ENCODE assay signal across 31 cellular contexts in genomic region chr1:41533016-41533730, GRCh38. TPM values are rescaled to one million over a fixed set of nuclear protein-coding genes. Genes with fewer than 3 reads are reported as not detected.
DNase-seq lines count a peak whose midpoint lies in the region; ATAC-seq, FAIRE-seq and TF ChIP-seq lines count a peak whose summit lies in the region.
"Had no signal": no experiment of that assay in that cellular context is flagged by ENCODE, and none has a peak within 500 bp of the region (broad histone marks: within the 10 kb centered on the region; RNA-seq: fewer than 3 reads in every experiment).

No MANE protein-coding gene starts in this region.

- in situ Hi-C loops in HepG2 (cut with HindIII; ENCODE audit: extremely low pct_ligation_motif_present, low pct_unique_long_range_greater_than_20kb) = no loop called here

- TF ChIP-seq POLR2A in right lobe of liver (IDR thresholded peaks at IDR 0.05) (no peak), HepG2 (IDR thresholded peaks at IDR 0.05; ENCODE audit: insufficient read depth in 1 of 2, low read depth in 2 of 2, low read length in 2 of 2) (no peak), ovary (IDR thresholded peaks at IDR 0.05) (no peak)

- no peak overlapping the region for H3K4me3 ChIP-seq in right lobe of liver
- no peak overlapping the region for H3K4me3 ChIP-seq in HepG2 (replicated peaks in 1 of 3; ENCODE audit: insufficient read depth in 1 of 3, low read depth in 2 of 3, low read length in 3 of 3)
- no peak overlapping the region for H3K4me3 ChIP-seq in ovary
- H3K4me3 ChIP-seq: gastroesophageal sphincter, GM23338, smooth muscle cell had no signal

- no peak overlapping the region for H3K4me2 ChIP-seq in HepG2 (ENCODE audit: low read depth, low read length)
- H3K4me2 ChIP-seq: GM23338, smooth muscle cell had no signal

- H3K9me3 ChIP-seq in right lobe of liver = no peaks in the 10 kb centered on the region
- H3K9me3 ChIP-seq in HepG2 (ENCODE audit: low read length) = peaks cover 5% of the 10 kb centered on the region
- no peaks in the 10 kb centered on the region for H3K9me3 ChIP-seq in ovary
- H3K9me3 ChIP-seq: gastroesophageal sphincter had no signal

- BruUV-seq in HepG2 (replicated peaks; lab: Mats Ljungman, UMichigan) = no TSS peak

- intact Hi-C loops in right lobe of liver (cut with DNase I) (no loop called here), HepG2 (cut with micrococcal nuclease; ENCODE audit: unreplicated experiment) (no loop called here), ovary (cut with DNase I) (no loop called here)

- no peak for FAIRE-seq in HepG2 (lab: Jason Lieb, UNC)
- FAIRE-seq: D721Med, endothelial cell of umbilical vein, urothelium cell line had no signal

- TF ChIP-seq CTCF in right lobe of liver (IDR thresholded peaks at IDR 0.05) = no peak
- no peak for TF ChIP-seq CTCF in HepG2 (CRISPR knock-in tag; IDR thresholded peaks at IDR 0.05)
- TF ChIP-seq CTCF in ovary (IDR thresholded peaks at IDR 0.05) = no peak

- TF ChIP-seq RAD21 in HepG2 (CRISPR knock-in tag; IDR thresholded peaks at IDR 0.05) = no peak

- H3K36me3 ChIP-seq in right lobe of liver (no peaks in the 10 kb centered on the region), HepG2 (replicated peaks in 1 of 2; ENCODE audit: control insufficient read depth in 1 of 2, insufficient read depth in 2 of 2, low read length in 2 of 2) (no peaks in the 10 kb centered on the region), ovary (no peaks in the 10 kb centered on the region)
- H3K36me3 ChIP-seq: gastroesophageal sphincter had no signal

- H3K27ac ChIP-seq in right lobe of liver (no peak overlapping the region), HepG2 (ENCODE audit: extremely low read length, insufficient read depth, low read length) (no peak overlapping the region), ovary (no peak overlapping the region)
- H3K27ac ChIP-seq: gastroesophageal sphincter had no signal

- 86% methylated on average over 1 of the region's 12 CpGs for WGBS in right lobe of liver (ENCODE audit: insufficient coverage, low coverage, low lambda C conversion rate, missing lambda C conversion rate)
- WGBS in HepG2 (ENCODE audit: low lambda C conversion rate) = 6% methylated on average over 8 of the region's 12 CpGs
- WGBS in ovary, 3 donors = 85 to 87% (median 86%) methylated on average over 12 of the region's 12 CpGs

- H3K27me3 ChIP-seq in right lobe of liver (no peaks in the 10 kb centered on the region), HepG2 (ENCODE audit: control insufficient read depth in 1 of 2, insufficient read depth in 2 of 2, low read length in 2 of 2) (peaks cover 7 to 32% of the 10 kb centered on the region in 2 experiments; a peak in 4 of 5 replicates), ovary (no peaks in the 10 kb centered on the region)
- H3K27me3 ChIP-seq: gastroesophageal sphincter had no signal

- CTCF ChIA-PET in HepG2 (lab: Yijun Ruan, JAX; ENCODE audit: low intra/inter-chr PET ratio, low total read pairs) = no interaction called here

- no peak for TF ChIP-seq EP300 in HepG2 (IDR thresholded peaks at IDR 0.05; ENCODE audit: low read depth in 2 of 2, low read length in 2 of 2)
- no peak for TF ChIP-seq EP300 in HepG2 (CRISPR knock-in tag; IDR thresholded peaks at IDR 0.05; ENCODE audit: borderline replicate concordance)
- TF ChIP-seq EP300 in ovary (IDR thresholded peaks at IDR 0.05) = no peak

- H3K4me1 ChIP-seq in right lobe of liver = no peaks in the 10 kb centered on the region
- H3K4me1 ChIP-seq in HepG2 (ENCODE audit: insufficient read depth, low read length) = no peaks in the 10 kb centered on the region
- H3K4me1 ChIP-seq in ovary (ENCODE audit: insufficient read depth) = peaks cover 16% of the 10 kb centered on the region

- peak; percentile 9 for DNase-seq in activated T-cell treated with anti-CD3 and anti-CD28 coated beads, Interleukin-2, amount 50 U/mL, for 1 hour
- DNase-seq in activated T-cell treated with anti-CD3 and anti-CD28 coated beads for 4 hours (no peak), right lobe of liver (peak; percentile 14 to 24 (median 21)), HepG2 (ENCODE audit: low spot score) (no peak), ovary (peak in 3 of 5 donors; percentile 7 to 17 (median 9))
- no peak for DNase-seq in stimulated activated CD4-positive, alpha-beta T cell treated with anti-CD3 and anti-CD28 coated beads, Interleukin-4, amount 100 ng/mL, for 4 hours
- DNase-seq: 8988T; activated CD4-positive, alpha-beta memory T cell treated with anti-CD3 and anti-CD28 coated beads, Interleukin-2, amount 10 ng/mL, durations not matched to agents 7 days and 5 days; cerebellar nuclear complex; hippocampal formation; Karpas-422; naive B cell; NCI-H1436; NCI-H2107; NCI-H748 treated with DMSO at 0.1 percent for 48 hours had no signal

- no peak overlapping the region for H2AFZ ChIP-seq in HepG2 (ENCODE audit: low read length)
- H2AFZ ChIP-seq: GM23338 had no signal

- POLR2A ChIA-PET in HepG2 (lab: Yijun Ruan, JAX) = no interaction called here

- no peaks in the 10 kb centered on the region for H3K79me2 ChIP-seq in HepG2 (ENCODE audit: insufficient read depth, low read length)

- no peaks in the 10 kb centered on the region for H4K20me1 ChIP-seq in HepG2 (ENCODE audit: insufficient read depth, low read length)

- ATAC-seq in right lobe of liver = no peak
- no peak for ATAC-seq in HepG2
- no peak for ATAC-seq in HG03095 (IDR thresholded peaks at IDR 0.05; ENCODE audit: unreplicated experiment)
- ATAC-seq in HG03354 (IDR thresholded peaks at IDR 0.05; ENCODE audit: poor library complexity, severe bottlenecking, unreplicated experiment) = no peak
- ATAC-seq: activated CD4-positive, CD25-positive, alpha-beta regulatory T cell treated with anti-CD3 and anti-CD28 coated beads, Interleukin-2, amount 50 U/mL, for 24 hours; gastroesophageal sphincter; GM23338; left lobe of liver; stimulated activated memory B cell treated with anti-CD40 and anti-IgM and Interleukin-4, amounts not matched to agents 10 μg/mL and 1 μg/mL and 100 μg/mL, for 72 hours had no signal

- no peak overlapping the region for H3K9ac ChIP-seq in HepG2 (ENCODE audit: insufficient read depth, low read depth, low read length)

TF ChIP-seq in HepG2, 621 proteins besides CTCF, POLR2A, EP300 and RAD21:
- no peak for TF ChIP-seq JDP2 (CRISPR knock-in tag; IDR thresholded peaks at IDR 0.05; ENCODE audit: borderline replicate concordance)

RNA-seq across cellular contexts. Expression of gene EDN2, which starts 48.7 kb away (rescaled TPM):
- 1 to 10 TPM in 1 of 6 experiments, under 1 TPM in 3, not detected in 2; 0.18 to 1.6 (median 0.31) TPM for total RNA-seq in right lobe of liver
- total RNA-seq in HepG2 (2016; rRNA removed; fragmentation: Illumina TruSeq; extraction: Trizol) = not detected in 2 replicates
- total RNA-seq in HepG2 (2016; cell fraction: cytosol; rRNA removed; fragmentation: Illumina TruSeq; extraction: Trizol; ENCODE audit: low read depth) = not detected in 2 replicates
- not detected in 2 replicates for total RNA-seq in HepG2 (2016; cell fraction: insoluble cytoplasmic fraction; rRNA removed; fragmentation: Illumina TruSeq; extraction: Trizol)
- total RNA-seq in HepG2 (2016; cell fraction: membrane; rRNA removed; fragmentation: Illumina TruSeq; extraction: Trizol) = not detected in 2 replicates
- total RNA-seq in HepG2 (2016; cell fraction: nucleus; rRNA removed; fragmentation: Illumina TruSeq; extraction: Trizol) = not detected in 2 replicates
- not detected in 2 replicates for polyA plus RNA-seq in HepG2 (2011; rRNA removed)
- polyA plus RNA-seq in HepG2 (2011; cell fraction: cytosol; rRNA removed) = not detected in 2 replicates
- not detected in 2 replicates for polyA plus RNA-seq in HepG2 (2011; cell fraction: nucleus; rRNA removed)
- not detected in 2 replicates for polyA plus RNA-seq in HepG2 (2012)
- polyA plus RNA-seq in HepG2 (2016; cell fraction: cytosol; fragmentation: Illumina TruSeq; extraction: Trizol; ENCODE audit: low read depth) = not detected in 2 replicates
- not detected in 2 replicates for polyA plus RNA-seq in HepG2 (2016; cell fraction: insoluble cytoplasmic fraction; fragmentation: Illumina TruSeq; extraction: Trizol; ENCODE audit: low read depth)
- not detected in 2 replicates for polyA plus RNA-seq in HepG2 (2016; cell fraction: membrane; fragmentation: Illumina TruSeq; extraction: Trizol; ENCODE audit: low read depth)
- not detected in 2 replicates for polyA plus RNA-seq in HepG2 (2016; cell fraction: nucleus; fragmentation: Illumina TruSeq; extraction: Trizol; ENCODE audit: insufficient read depth, low read depth)
- 1.1 TPM in 1 of 2 replicates, not detected in the other for polyA minus RNA-seq in HepG2 (2011; rRNA and poly(A)+ RNA removed; ENCODE audit: low replicate concordance)
- not detected in 2 replicates for polyA minus RNA-seq in HepG2 (2011; cell fraction: cytosol; rRNA and poly(A)+ RNA removed)
- not detected in 2 replicates for polyA minus RNA-seq in HepG2 (2011; cell fraction: nucleus; rRNA and poly(A)+ RNA removed)
- 10 to 100 TPM in 1 of 7 donors, 1 to 10 TPM in 1, under 1 TPM in 3, not detected in 2; 0.20 to 24.8 (median 0.36) TPM for total RNA-seq in ovary
- polyA plus RNA-seq in ovary = not detected
- total RNA-seq: activated CD4-positive, alpha-beta memory T cell treated with anti-CD3 and anti-CD28 coated beads, Interleukin-2, amount 10 ng/mL, durations not matched to agents 7 days and 5 days; endothelial cell of umbilical vein; fibroblast of lung; GM23338; left lobe of liver; pulmonary artery endothelial cell; SK-MEL-5; smooth muscle cell; T-helper 1 cell treated with Interleukin-12 subunit alpha and Interleukin-12 subunit beta and Interleukin-4 antibody, amounts not matched to agents 30 ng/mL and 1 ng/mL, for 36 hours had no signal
- polyA plus RNA-seq: CD14-positive monocyte, endothelial cell of umbilical vein, fibroblast of lung, GM23338, smooth muscle cell had no signal

Comparison
In these comparisons a context has a peak if more than half of its experiments do, and no peak if none do; other contexts are left out.
1. DNase-seq: peak in activated T-cell treated with anti-CD3 and anti-CD28 coated beads, Interleukin-2, amount 50 U/mL, for 1 hour (single experiment), right lobe of liver (3 of 3) and ovary (3 of 5); none in activated T-cell treated with anti-CD3 and anti-CD28 coated beads for 4 hours (single experiment), HepG2 (single experiment) and stimulated activated CD4-positive, alpha-beta T cell treated with anti-CD3 and anti-CD28 coated beads, Interleukin-4, amount 100 ng/mL, for 4 hours (0 of 2).